Comparison of ENCODE assay signal across 20 cellular contexts in genomic region chr1:44296794-44297193, GRCh38.
"Had no signal": no experiment of that assay in that cellular context is flagged by ENCODE, and none has a peak within 500 bp of the region (broad histone marks: within the 10 kb centered on the region; RNA-seq: fewer than 3 reads in every experiment).

No MANE protein-coding gene starts in this region.

- ATAC-seq: activated CD4-positive, alpha-beta T cell treated with anti-CD3 and anti-CD28 coated beads for 36 hours; body of pancreas; esophagus mucosa; heart left ventricle; lower lobe of right lung; natural killer cell treated with Interleukin-12 subunit alpha and Interleukin-12 subunit beta and Interleukin-15 and Interleukin-18, amount 100 ng/mL, for 72 hours; upper lobe of right lung had no signal

- DNase-seq: activated CD4-positive, alpha-beta T cell treated with anti-CD3 and anti-CD28 coated beads for 36 hours; activated CD4-positive, CD25-positive, alpha-beta regulatory T cell; activated effector memory CD4-positive, alpha-beta T cell treated with Interleukin-2 at 50 U/mL for 16 hours; activated naive CD4-positive, alpha-beta T cell treated with Interleukin-2 at 50 U/mL for 16 hours; aorta; body of pancreas; cortex of kidney; foreskin fibroblast; heart left ventricle; lower lobe of right lung; mesenchymal stem cell; stimulated activated naive CD4-positive, alpha-beta T cell; T-helper 1 cell; tibial artery; upper lobe of right lung had no signal

- H3K9me3 Mint-ChIP-seq: natural killer cell treated with Interleukin-12 subunit alpha and Interleukin-12 subunit beta and Interleukin-15 and Interleukin-18, amount 100 ng/mL, for 72 hours; T-helper 2 cell treated with Interferon-gamma antibody and Interleukin-4, amounts not matched to agents 5 μg/mL and 100 μg/mL, for 36 hours had no signal

- H3K27ac ChIP-seq: body of pancreas, heart left ventricle, lower lobe of right lung, suprapubic skin, tibial artery, upper lobe of right lung had no signal

- H3K4me3 Mint-ChIP-seq: activated CD4-positive, alpha-beta T cell treated with anti-CD3 and anti-CD28 coated beads for 36 hours; activated naive CD8-positive, alpha-beta T cell; natural killer cell treated with Interleukin-12 subunit alpha and Interleukin-12 subunit beta and Interleukin-15 and Interleukin-18, amount 100 ng/mL, for 72 hours; T-helper 2 cell treated with Interferon-gamma antibody and Interleukin-4, amounts not matched to agents 5 μg/mL and 100 μg/mL, for 36 hours had no signal

- H3K36me3 Mint-ChIP-seq: natural killer cell treated with Interleukin-12 subunit alpha and Interleukin-12 subunit beta and Interleukin-15 and Interleukin-18, amount 100 ng/mL, for 72 hours had no signal

- H3K27me3 ChIP-seq: body of pancreas, heart left ventricle, suprapubic skin, tibial artery, upper lobe of right lung had no signal

- H3K4me3 ChIP-seq: body of pancreas, heart left ventricle, lower lobe of right lung, suprapubic skin, tibial artery, upper lobe of right lung had no signal

- H3K4me1 Mint-ChIP-seq: activated CD4-positive, alpha-beta T cell treated with anti-CD3 and anti-CD28 coated beads for 36 hours had no signal

- H3K27ac Mint-ChIP-seq: activated CD4-positive, alpha-beta T cell treated with anti-CD3 and anti-CD28 coated beads for 36 hours; activated naive CD8-positive, alpha-beta T cell; natural killer cell treated with Interleukin-12 subunit alpha and Interleukin-12 subunit beta and Interleukin-15 and Interleukin-18, amount 100 ng/mL, for 72 hours; T-helper 2 cell treated with Interferon-gamma antibody and Interleukin-4, amounts not matched to agents 5 μg/mL and 100 μg/mL, for 36 hours had no signal

- H3K9me3 ChIP-seq: body of pancreas, heart left ventricle, lower lobe of right lung, suprapubic skin, tibial artery, upper lobe of right lung had no signal

- H3K27me3 Mint-ChIP-seq: activated CD4-positive, alpha-beta T cell treated with anti-CD3 and anti-CD28 coated beads for 36 hours; activated naive CD8-positive, alpha-beta T cell; natural killer cell treated with Interleukin-12 subunit alpha and Interleukin-12 subunit beta and Interleukin-15 and Interleukin-18, amount 100 ng/mL, for 72 hours had no signal

- H3K4me1 ChIP-seq: lower lobe of right lung, upper lobe of right lung had no signal
